1 cellular context compared by ENCODE assay signal in the genomic region with DNA sequence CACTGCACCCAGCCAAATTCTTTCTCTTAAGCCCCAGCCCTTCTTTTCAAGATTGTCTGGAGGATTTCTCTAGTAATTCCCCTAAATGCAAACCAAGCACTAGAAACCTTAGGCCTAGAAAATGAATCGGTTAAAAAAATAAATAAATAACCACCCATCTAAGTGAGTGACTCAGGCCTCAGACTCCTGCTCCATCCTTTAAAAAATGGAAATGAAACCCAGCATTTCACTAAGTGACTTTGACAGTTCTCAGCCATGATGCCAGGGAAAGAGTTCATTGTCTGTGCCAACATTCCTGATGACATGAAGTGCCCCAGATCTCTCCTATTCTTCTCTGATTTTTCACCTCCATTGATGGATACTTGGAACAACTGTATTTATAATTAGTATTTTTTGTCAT.
TF ChIP-seq lines count a peak whose summit lies in the region.

No MANE protein-coding gene starts in this region.

TF ChIP-seq in WTC11, 78 proteins besides CTCF, POLR2A, EP300 and RAD21 (continued from another document):
- TF ChIP-seq, protein P1, sequence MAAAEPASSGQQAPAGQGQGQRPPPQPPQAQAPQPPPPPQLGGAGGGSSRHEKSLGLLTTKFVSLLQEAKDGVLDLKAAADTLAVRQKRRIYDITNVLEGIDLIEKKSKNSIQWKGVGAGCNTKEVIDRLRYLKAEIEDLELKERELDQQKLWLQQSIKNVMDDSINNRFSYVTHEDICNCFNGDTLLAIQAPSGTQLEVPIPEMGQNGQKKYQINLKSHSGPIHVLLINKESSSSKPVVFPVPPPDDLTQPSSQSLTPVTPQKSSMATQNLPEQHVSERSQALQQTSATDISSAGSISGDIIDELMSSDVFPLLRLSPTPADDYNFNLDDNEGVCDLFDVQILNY (CRISPR knock-in tag; IDR thresholded peaks at IDR 0.05) = no peak
- TF ChIP-seq TEAD4 (CRISPR knock-in tag; IDR thresholded peaks at IDR 0.05) (no peak), ZNF263 (CRISPR knock-in tag; IDR thresholded peaks at IDR 0.05; ENCODE audit: low read depth) (no peak), ZNF671 (CRISPR knock-in tag; IDR thresholded peaks at IDR 0.05) (no peak), NR1H2 (CRISPR knock-in tag; IDR thresholded peaks at IDR 0.05) (no peak), ZBTB21 (CRISPR knock-in tag; IDR thresholded peaks at IDR 0.05; ENCODE audit: borderline replicate concordance) (no peak), RELA (CRISPR knock-in tag; IDR thresholded peaks at IDR 0.05; ENCODE audit: borderline replicate concordance) (no peak)
- TF ChIP-seq, protein P2, sequence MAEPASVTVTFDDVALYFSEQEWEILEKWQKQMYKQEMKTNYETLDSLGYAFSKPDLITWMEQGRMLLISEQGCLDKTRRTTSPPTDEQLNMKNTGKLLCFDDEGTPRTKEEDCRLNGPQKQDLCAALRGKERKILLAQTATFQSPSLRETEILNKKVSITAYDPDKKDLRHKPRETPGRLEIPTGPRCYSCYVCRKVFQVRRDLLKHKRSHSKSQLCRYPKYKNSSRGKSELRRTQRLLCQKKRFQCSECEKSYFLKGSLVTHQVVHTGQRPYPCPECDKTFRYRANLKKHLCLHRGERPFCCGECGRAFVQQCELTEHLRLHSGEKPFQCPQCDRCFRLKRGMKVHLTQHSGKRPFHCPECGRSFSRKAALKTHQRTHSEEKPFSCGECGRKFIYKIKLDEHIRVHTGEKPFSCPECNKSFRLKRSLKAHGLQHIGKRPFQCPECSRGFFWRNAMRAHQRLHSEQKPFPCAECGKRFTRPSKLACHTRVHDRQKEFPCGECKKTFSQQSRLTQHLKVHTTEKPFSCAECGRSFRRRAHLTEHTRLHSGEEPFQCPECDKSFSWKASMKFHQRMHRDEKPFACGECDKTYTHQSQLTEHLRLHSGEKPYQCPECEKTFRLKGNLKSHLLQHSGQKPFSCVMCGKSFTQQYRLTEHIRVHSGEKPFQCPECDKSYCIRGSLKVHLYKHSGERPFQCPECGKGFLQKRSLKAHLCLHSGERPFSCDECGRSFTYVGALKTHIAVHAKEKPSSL (CRISPR knock-in tag; conservative IDR thresholded peaks at IDR 0.05) = no peak
- TF ChIP-seq, protein P3, sequence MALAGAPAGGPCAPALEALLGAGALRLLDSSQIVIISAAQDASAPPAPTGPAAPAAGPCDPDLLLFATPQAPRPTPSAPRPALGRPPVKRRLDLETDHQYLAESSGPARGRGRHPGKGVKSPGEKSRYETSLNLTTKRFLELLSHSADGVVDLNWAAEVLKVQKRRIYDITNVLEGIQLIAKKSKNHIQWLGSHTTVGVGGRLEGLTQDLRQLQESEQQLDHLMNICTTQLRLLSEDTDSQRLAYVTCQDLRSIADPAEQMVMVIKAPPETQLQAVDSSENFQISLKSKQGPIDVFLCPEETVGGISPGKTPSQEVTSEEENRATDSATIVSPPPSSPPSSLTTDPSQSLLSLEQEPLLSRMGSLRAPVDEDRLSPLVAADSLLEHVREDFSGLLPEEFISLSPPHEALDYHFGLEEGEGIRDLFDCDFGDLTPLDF (CRISPR knock-in tag; IDR thresholded peaks at IDR 0.05) = no peak
- TF ChIP-seq, protein P4, sequence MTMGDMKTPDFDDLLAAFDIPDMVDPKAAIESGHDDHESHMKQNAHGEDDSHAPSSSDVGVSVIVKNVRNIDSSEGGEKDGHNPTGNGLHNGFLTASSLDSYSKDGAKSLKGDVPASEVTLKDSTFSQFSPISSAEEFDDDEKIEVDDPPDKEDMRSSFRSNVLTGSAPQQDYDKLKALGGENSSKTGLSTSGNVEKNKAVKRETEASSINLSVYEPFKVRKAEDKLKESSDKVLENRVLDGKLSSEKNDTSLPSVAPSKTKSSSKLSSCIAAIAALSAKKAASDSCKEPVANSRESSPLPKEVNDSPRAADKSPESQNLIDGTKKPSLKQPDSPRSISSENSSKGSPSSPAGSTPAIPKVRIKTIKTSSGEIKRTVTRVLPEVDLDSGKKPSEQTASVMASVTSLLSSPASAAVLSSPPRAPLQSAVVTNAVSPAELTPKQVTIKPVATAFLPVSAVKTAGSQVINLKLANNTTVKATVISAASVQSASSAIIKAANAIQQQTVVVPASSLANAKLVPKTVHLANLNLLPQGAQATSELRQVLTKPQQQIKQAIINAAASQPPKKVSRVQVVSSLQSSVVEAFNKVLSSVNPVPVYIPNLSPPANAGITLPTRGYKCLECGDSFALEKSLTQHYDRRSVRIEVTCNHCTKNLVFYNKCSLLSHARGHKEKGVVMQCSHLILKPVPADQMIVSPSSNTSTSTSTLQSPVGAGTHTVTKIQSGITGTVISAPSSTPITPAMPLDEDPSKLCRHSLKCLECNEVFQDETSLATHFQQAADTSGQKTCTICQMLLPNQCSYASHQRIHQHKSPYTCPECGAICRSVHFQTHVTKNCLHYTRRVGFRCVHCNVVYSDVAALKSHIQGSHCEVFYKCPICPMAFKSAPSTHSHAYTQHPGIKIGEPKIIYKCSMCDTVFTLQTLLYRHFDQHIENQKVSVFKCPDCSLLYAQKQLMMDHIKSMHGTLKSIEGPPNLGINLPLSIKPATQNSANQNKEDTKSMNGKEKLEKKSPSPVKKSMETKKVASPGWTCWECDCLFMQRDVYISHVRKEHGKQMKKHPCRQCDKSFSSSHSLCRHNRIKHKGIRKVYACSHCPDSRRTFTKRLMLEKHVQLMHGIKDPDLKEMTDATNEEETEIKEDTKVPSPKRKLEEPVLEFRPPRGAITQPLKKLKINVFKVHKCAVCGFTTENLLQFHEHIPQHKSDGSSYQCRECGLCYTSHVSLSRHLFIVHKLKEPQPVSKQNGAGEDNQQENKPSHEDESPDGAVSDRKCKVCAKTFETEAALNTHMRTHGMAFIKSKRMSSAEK (CRISPR knock-in tag; IDR thresholded peaks at IDR 0.05; ENCODE audit: borderline replicate concordance) = no peak
